ENCODE assay signal across 8 cellular contexts in genomic region chr5:64229163-64229774, GRCh38.
A peak's percentile ranks its signal among the peaks of the same experiment; 100 is the strongest.
DNase-seq lines count a peak whose midpoint lies in the region; ATAC-seq and TF ChIP-seq lines count a peak whose summit lies in the region.

No MANE protein-coding gene starts in this region.

- H3K9me3 ChIP-seq in breast epithelium, result no peaks in the 10 kb centered on the region

- no peaks in the 10 kb centered on the region for H3K27me3 Mint-ChIP-seq in activated CD4-positive, alpha-beta memory T cell treated with anti-CD3 and anti-CD28 coated beads for 36 hours

- CTCF ChIA-PET in activated CD4-positive, alpha-beta memory T cell treated with anti-CD3 and anti-CD28 coated beads for 36 hours (lab: Charles Lee), result interaction anchor here (0.6 to 2.1 kb wide), 7 partner anchors 13 to 383 kb away, joined by 3 to 11 read pairs (median 3); no protein-coding TSS in a partner anchor

- no peak overlapping the region for H3K27ac ChIP-seq in breast epithelium

- DNase-seq in NCI-H510A treated with DMSO at 0.1 percent for 48 hours (lab: John Stamatoyannopoulos, UW) (peak; percentile 33), NCI-H510A (lab: John Stamatoyannopoulos, UW) (no peak), NCI-H1694 treated with DMSO at 0.1 percent for 48 hours (lab: John Stamatoyannopoulos, UW) (peak; percentile 43), breast epithelium (ENCODE audit: low spot score in 2 of 2) (no peak), medulla oblongata (ENCODE audit: extremely low spot score) (peak; percentile 57)
- DNase-seq in activated CD4-positive, alpha-beta memory T cell treated with anti-CD3 and anti-CD28 coated beads for 36 hours, result no peak
- DNase-seq in stimulated activated CD4-positive, alpha-beta T cell treated with anti-CD3 and anti-CD28 coated beads, Interleukin-2, amount 100 ng/mL, for 48 hours, result no peak

- intact Hi-C loops in breast epithelium (cut with DNase I; ENCODE audit: low total_unique reads), result loop anchor here (5.0 kb wide), 1 partner anchor 393 kb away; no protein-coding TSS in a partner anchor
- intact Hi-C loops in activated CD4-positive, alpha-beta memory T cell treated with anti-CD3 and anti-CD28 coated beads for 36 hours (cut with micrococcal nuclease), result loop anchor here (2.0 to 10.0 kb wide), 2 partner anchors 384 to 1256 kb away; partner anchors contain the start of gene ADAMTS6

- H3K4me1 Mint-ChIP-seq in activated CD4-positive, alpha-beta memory T cell treated with anti-CD3 and anti-CD28 coated beads for 36 hours (ENCODE audit: low read depth), result no peaks in the 10 kb centered on the region

- no peaks in the 10 kb centered on the region for H3K36me3 ChIP-seq in breast epithelium

- no peak overlapping the region for H3K4me3 Mint-ChIP-seq in activated CD4-positive, alpha-beta memory T cell treated with anti-CD3 and anti-CD28 coated beads for 36 hours

- no peak for TF ChIP-seq POLR2A in breast epithelium (IDR thresholded peaks at IDR 0.05)

- POLR2A ChIA-PET in activated CD4-positive, alpha-beta memory T cell treated with anti-CD3 and anti-CD28 coated beads for 36 hours (lab: Charles Lee), result no interaction called here

- H3K27ac Mint-ChIP-seq in activated CD4-positive, alpha-beta memory T cell treated with anti-CD3 and anti-CD28 coated beads for 36 hours, result no peak overlapping the region

- no peaks in the 10 kb centered on the region for H3K4me1 ChIP-seq in breast epithelium

- TF ChIP-seq CTCF in breast epithelium (IDR thresholded peaks at IDR 0.05), result peak in 2 of 3 donors; percentile 38 to 39

- no peaks in the 10 kb centered on the region for H3K27me3 ChIP-seq in breast epithelium

- H3K9me3 Mint-ChIP-seq in activated CD4-positive, alpha-beta memory T cell treated with anti-CD3 and anti-CD28 coated beads for 36 hours, result no peaks in the 10 kb centered on the region

- ATAC-seq in HG02610 (IDR thresholded peaks at IDR 0.05; ENCODE audit: unreplicated experiment), result peak; percentile 69

- no peak overlapping the region for H3K4me3 ChIP-seq in breast epithelium

- H3K36me3 Mint-ChIP-seq in activated CD4-positive, alpha-beta memory T cell treated with anti-CD3 and anti-CD28 coated beads for 36 hours, result no peaks in the 10 kb centered on the region

Comparison
In these comparisons a context has a peak if more than half of its experiments do, and no peak if none do; other contexts are left out.
1. DNase-seq: peak in NCI-H510A treated with DMSO at 0.1 percent for 48 hours (single experiment), NCI-H1694 treated with DMSO at 0.1 percent for 48 hours (single experiment) and medulla oblongata (single experiment); none in NCI-H510A (single experiment), breast epithelium (0 of 2), activated CD4-positive, alpha-beta memory T cell treated with anti-CD3 and anti-CD28 coated beads for 36 hours (single experiment) and stimulated activated CD4-positive, alpha-beta T cell treated with anti-CD3 and anti-CD28 coated beads, Interleukin-2, amount 100 ng/mL, for 48 hours (0 of 2).